Comparison of ENCODE assay signal across 20 cellular contexts in genomic region chr1:22342734-22343191, GRCh38.
"Had no signal": no experiment of that assay in that cellular context is flagged by ENCODE, and none has a peak within 500 bp of the region (broad histone marks: within the 10 kb centered on the region; RNA-seq: fewer than 3 reads in every experiment).

No MANE protein-coding gene starts in this region.

- ATAC-seq: left ventricle myocardium superior; naive thymus-derived CD4-positive, alpha-beta T cell; stimulated activated naive CD8-positive, alpha-beta T cell treated with anti-CD3 and anti-CD28 coated beads, Interleukin-15, Interleukin-2, amounts not matched to agents 100 U/mL and 50 U/mL, for 24 hours had no signal

- H3K4me3 ChIP-seq: adrenal gland, heart left ventricle, mucosa of descending colon, tibial nerve had no signal

- H3K27me3 ChIP-seq: adrenal gland had no signal

- H3K36me3 Mint-ChIP-seq: activated naive CD4-positive, alpha-beta T cell treated with anti-CD3 and anti-CD28 coated beads, Interleukin-2, amount 50 U/mL, for 72 hours; immature natural killer cell had no signal

- H3K27ac ChIP-seq: gastroesophageal sphincter, heart left ventricle, tibial nerve had no signal

- H3K9me3 Mint-ChIP-seq: activated naive CD4-positive, alpha-beta T cell treated with anti-CD3 and anti-CD28 coated beads, Interleukin-2, amount 50 U/mL, for 72 hours; immature natural killer cell; T-helper 1 cell treated with Interleukin-12 subunit alpha and Interleukin-12 subunit beta and Interleukin-4 antibody, amounts not matched to agents 30 μg/mL and 1 μg/mL, for 36 hours had no signal

- H3K9me3 ChIP-seq: adrenal gland, esophagus muscularis mucosa, gastroesophageal sphincter, heart left ventricle, mucosa of descending colon, tibial nerve had no signal

- DNase-seq: activated CD4-positive, CD25-positive, alpha-beta regulatory T cell treated with anti-CD3 and anti-CD28 coated beads, Interleukin-2, amount 50 U/mL, for 72 hours; activated gamma-delta T cell; cerebellar nuclear complex; effector CD4-positive, alpha-beta T cell; heart left ventricle; immature natural killer cell; kidney glomerular epithelial cell; left ventricle myocardium superior; naive thymus-derived CD4-positive, alpha-beta T cell; stimulated activated naive CD8-positive, alpha-beta T cell treated with anti-CD3 and anti-CD28 coated beads, Interleukin-15, Interleukin-2, amounts not matched to agents 100 U/mL and 50 U/mL, for 24 hours; substantia nigra had no signal

- H3K36me3 ChIP-seq: adrenal gland, esophagus muscularis mucosa, gastroesophageal sphincter, heart left ventricle, tibial nerve had no signal

- FAIRE-seq: astrocyte, bronchial epithelial cell had no signal

- H3K4me3 Mint-ChIP-seq: immature natural killer cell; T-helper 1 cell treated with Interleukin-12 subunit alpha and Interleukin-12 subunit beta and Interleukin-4 antibody, amounts not matched to agents 30 μg/mL and 1 μg/mL, for 36 hours had no signal

- H3K27ac Mint-ChIP-seq: activated naive CD4-positive, alpha-beta T cell treated with anti-CD3 and anti-CD28 coated beads, Interleukin-2, amount 50 U/mL, for 72 hours; immature natural killer cell; naive thymus-derived CD4-positive, alpha-beta T cell; T-helper 1 cell treated with Interleukin-12 subunit alpha and Interleukin-12 subunit beta and Interleukin-4 antibody, amounts not matched to agents 30 μg/mL and 1 μg/mL, for 36 hours had no signal
